ENCODE assay signal across 12 cellular contexts in genomic region chr2:24402242-24403092, GRCh38. TPM values are rescaled to one million over a fixed set of nuclear protein-coding genes. Genes with fewer than 3 reads are reported as not detected.
A peak's percentile ranks its signal among the peaks of the same experiment; 100 is the strongest.
DNase-seq lines count a peak whose midpoint lies in the region; ATAC-seq and TF ChIP-seq lines count a peak whose summit lies in the region.
"Had no signal": no experiment of that assay in that cellular context is flagged by ENCODE, and none has a peak within 500 bp of the region (broad histone marks: within the 10 kb centered on the region; RNA-seq: fewer than 3 reads in every experiment).

No MANE protein-coding gene starts in this region.

- peaks cover 3 to 11% (median 8%) of the 10 kb centered on the region in 7 donors for H3K9me3 Mint-ChIP-seq in CD14-positive monocyte
- H3K9me3 Mint-ChIP-seq in activated CD8-positive, alpha-beta memory T cell treated with anti-CD3 and anti-CD28 coated beads, Interleukin-2, amount 10 ng/mL, durations not matched to agents 7 days and 5 days (ENCODE audit: low read depth) = no peaks in the 10 kb centered on the region
- H3K9me3 Mint-ChIP-seq: activated T-helper 1 cell treated with anti-CD3 and anti-CD28 coated beads, Interleukin-12 subunit alpha, Interleukin-12 subunit beta, Interleukin-2, Interleukin-4 antibody, amounts not matched to agents 30 ng/mL and 10 ng/mL and 1 ng/mL, durations not matched to agents 14 hours and 24 hours and 36 hours had no signal

- H4K20me1 ChIP-seq in IMR-90 (ENCODE audit: insufficient read depth, low read length) (no peaks in the 10 kb centered on the region), mammary epithelial cell (ENCODE audit: insufficient read depth, low read length) (no peaks in the 10 kb centered on the region)

- no peaks in the 10 kb centered on the region; the same call in 1 of the 2 replicates for H3K4me1 ChIP-seq in IMR-90 (ENCODE audit: control insufficient read depth, insufficient read depth, low read length)
- H3K4me1 ChIP-seq in mammary epithelial cell (ENCODE audit: insufficient read depth, low read length) = peaks cover 12% of the 10 kb centered on the region
- H3K4me1 ChIP-seq in sigmoid colon = peaks cover 0 to 22% (median 8%) of the 10 kb centered on the region in 4 donors

- H3K9ac ChIP-seq in IMR-90 (ENCODE audit: low read depth, low read length) (no peak overlapping the region), mammary epithelial cell (ENCODE audit: insufficient read depth, low read length) (no peak overlapping the region)

- H3K4me3 ChIP-seq in IMR-90 (ENCODE audit: insufficient read depth, low read depth, low read length) (peak overlapping the region; percentile 18; the same call in 1 of the 2 replicates), mammary epithelial cell (replicated peaks in 1 of 3; ENCODE audit: insufficient read depth in 1 of 3, low read depth in 2 of 3, low read length in 3 of 3) (no peak overlapping the region), sigmoid colon (peak overlapping the region in 3 of 4 donors; percentile 33 to 48 (median 44))

- peaks cover 0 to 2% of the 10 kb centered on the region in 2 donors for H3K36me3 Mint-ChIP-seq in CD14-positive monocyte
- H3K36me3 Mint-ChIP-seq in activated CD8-positive, alpha-beta memory T cell treated with anti-CD3 and anti-CD28 coated beads, Interleukin-2, amount 10 ng/mL, durations not matched to agents 7 days and 5 days = no peaks in the 10 kb centered on the region

- H3K4me1 Mint-ChIP-seq in CD14-positive monocyte = peaks cover 2% of the 10 kb centered on the region
- H3K4me1 Mint-ChIP-seq in activated CD8-positive, alpha-beta memory T cell treated with anti-CD3 and anti-CD28 coated beads, Interleukin-2, amount 10 ng/mL, durations not matched to agents 7 days and 5 days = peaks cover 13% of the 10 kb centered on the region

- 12% methylated on average over 20 of the region's 37 CpGs; no CpG with 5 or more reads in 1 of the 2 experiments for WGBS in IMR-90 (ENCODE audit: extremely low coverage in 2 of 2, insufficient read length in 1 of 2), 2 experiments
- 44% methylated on average over 24 of the region's 37 CpGs for WGBS in mammary epithelial cell (ENCODE audit: low coverage, missing lambda C conversion rate)
- WGBS in sigmoid colon, 2 donors = 23 to 39% methylated on average over 37 of the region's 37 CpGs

- H2BK120ac ChIP-seq in IMR-90 (ENCODE audit: low read depth, low read length) = no peak overlapping the region

- DNase-seq in IMR-90 (no peak), mammary epithelial cell (no peak), left colon (peak in 1 of 2 donors; percentile 28), sigmoid colon (no peak), NCI-H2107 treated with DMSO at 0.1 percent for 48 hours (lab: John Stamatoyannopoulos, UW; ENCODE audit: unreplicated experiment) (no peak), CD14-positive monocyte (ENCODE audit: low spot score) (no peak)
- DNase-seq in activated effector memory CD4-positive, alpha-beta T cell treated with anti-CD3 and anti-CD28 coated beads, Interleukin-2, amount 50 U/mL, for 16 hours = no peak
- no peak for DNase-seq in activated CD8-positive, alpha-beta memory T cell treated with anti-CD3 and anti-CD28 coated beads, Interleukin-2, amount 10 ng/mL, durations not matched to agents 7 days and 5 days
- DNase-seq: activated CD4-positive, alpha-beta T cell treated with anti-CD3 and anti-CD28 coated beads for 36 hours; NCI-H1105 had no signal

- no peak overlapping the region for H2AK5ac ChIP-seq in IMR-90 (ENCODE audit: low read depth, low read length)

- H4K5ac ChIP-seq in IMR-90 (ENCODE audit: low read depth, low read length) = no peak overlapping the region

- TF ChIP-seq EP300 in sigmoid colon (IDR thresholded peaks at IDR 0.05) = no peak

- no peaks in the 10 kb centered on the region for H3K79me2 ChIP-seq in mammary epithelial cell (ENCODE audit: insufficient read depth, low read length)

- no peak overlapping the region for H2AK9ac ChIP-seq in IMR-90 (replicated peaks; ENCODE audit: low read depth, low read length, poor library complexity)

- no peak overlapping the region for H3K4ac ChIP-seq in IMR-90 (ENCODE audit: low read depth, low read length)

- dilution Hi-C loops in IMR-90 (cut with HindIII; ENCODE audit: low sequenced_read_pairs, unreplicated experiment) (no loop called here), mammary epithelial cell (cut with HindIII; ENCODE audit: low sequenced_read_pairs) (no loop called here)

- H3K56ac ChIP-seq in IMR-90 (ENCODE audit: extremely low read depth, insufficient read depth, low read length) = no peak overlapping the region

- POLR2A ChIA-PET in IMR-90 (lab: Charles Lee; ENCODE audit: unreplicated experiment) = no interaction called here

- no peaks in the 10 kb centered on the region for H3K36me3 ChIP-seq in IMR-90 (ENCODE audit: control insufficient read depth, insufficient read depth, low read length)
- no peaks in the 10 kb centered on the region for H3K36me3 ChIP-seq in mammary epithelial cell (ENCODE audit: insufficient read depth, low read length)
- no peaks in the 10 kb centered on the region for H3K36me3 ChIP-seq in sigmoid colon

- peak overlapping the region in 1 of 2 donors; percentile 44 for H3K4me3 Mint-ChIP-seq in CD14-positive monocyte
- H3K4me3 Mint-ChIP-seq in activated CD8-positive, alpha-beta memory T cell treated with anti-CD3 and anti-CD28 coated beads, Interleukin-2, amount 10 ng/mL, durations not matched to agents 7 days and 5 days = no peak overlapping the region
- H3K4me3 Mint-ChIP-seq: activated CD4-positive, alpha-beta T cell treated with anti-CD3 and anti-CD28 coated beads for 36 hours; activated T-helper 1 cell treated with anti-CD3 and anti-CD28 coated beads, Interleukin-12 subunit alpha, Interleukin-12 subunit beta, Interleukin-2, Interleukin-4 antibody, amounts not matched to agents 30 ng/mL and 10 ng/mL and 1 ng/mL, durations not matched to agents 14 hours and 24 hours and 36 hours had no signal

- peak overlapping the region; percentile 74 for H2AFZ ChIP-seq in IMR-90 (replicated peaks; ENCODE audit: low read length, poor library complexity)
- H2AFZ ChIP-seq in mammary epithelial cell (ENCODE audit: low read depth, low read length) = peak overlapping the region; percentile 44

- no peak overlapping the region for H2BK5ac ChIP-seq in IMR-90 (ENCODE audit: low read depth, low read length, poor library complexity, severe bottlenecking)

- BruUV-seq in IMR-90 (replicated peaks; lab: Mats Ljungman, UMichigan) (no TSS peak), mammary epithelial cell (replicated peaks; lab: Mats Ljungman, UMichigan) (no TSS peak)

- TF ChIP-seq CTCF in IMR-90 (conservative IDR thresholded peaks at IDR 0.05; ENCODE audit: low read depth, low read length) = no peak
- no peak for TF ChIP-seq CTCF in mammary epithelial cell (conservative IDR thresholded peaks at IDR 0.05 in 1 of 2, IDR thresholded peaks at IDR 0.05 in 1 of 2; ENCODE audit: extremely low read depth in 1 of 2, insufficient read depth in 1 of 2, low read depth in 1 of 2, low read length in 2 of 2)
- no peak for TF ChIP-seq CTCF in sigmoid colon (IDR thresholded peaks at IDR 0.05)
- TF ChIP-seq CTCF in CD14-positive monocyte (IDR thresholded peaks at IDR 0.05) = no peak

- no peaks in the 10 kb centered on the region for H3K9me1 ChIP-seq in IMR-90 (ENCODE audit: insufficient read depth, low read length)

- H4K8ac ChIP-seq in IMR-90 (ENCODE audit: low read depth in 2 of 2, low read length in 2 of 2) = no peak overlapping the region

- TF ChIP-seq POLR2A in IMR-90 (IDR thresholded peaks at IDR 0.05; ENCODE audit: low read depth, low read length) = no peak
- TF ChIP-seq POLR2A in sigmoid colon (IDR thresholded peaks at IDR 0.05) = no peak

- H3K9me3 ChIP-seq in IMR-90 (ENCODE audit: control insufficient read depth, insufficient read depth, low read length) (peaks cover 3% of the 10 kb centered on the region; the same call in 1 of the 2 replicates), mammary epithelial cell (replicated peaks; ENCODE audit: insufficient read depth, low read length) (no peaks in the 10 kb centered on the region), sigmoid colon (no peaks in the 10 kb centered on the region)

- H3K4me2 ChIP-seq in IMR-90 (ENCODE audit: low read depth, low read length) (peak overlapping the region; percentile 20; the same call in 1 of the 2 replicates), mammary epithelial cell (ENCODE audit: insufficient read depth, low read depth, low read length) (peak overlapping the region; percentile 16)

- ATAC-seq in IMR-90 (ENCODE audit: low read depth) = peak; percentile 47
- ATAC-seq in left colon = peak; percentile 70
- ATAC-seq in activated CD8-positive, alpha-beta memory T cell treated with anti-CD3 and anti-CD28 coated beads, Interleukin-2, amount 10 ng/mL, durations not matched to agents 7 days and 5 days = no peak

- CTCF ChIA-PET in IMR-90 (lab: Yijun Ruan, JAX) = no interaction called here
- CTCF ChIA-PET in mammary epithelial cell (lab: Charles Lee; ENCODE audit: low non-redundant PET) = no interaction called here
- CTCF ChIA-PET in activated CD8-positive, alpha-beta memory T cell treated with anti-CD3 and anti-CD28 coated beads, Interleukin-2, amount 10 ng/mL, durations not matched to agents 7 days and 5 days (lab: Charles Lee) = interaction anchor here (0.8 kb wide), 1 partner anchor 421 kb away, joined by 3 read pairs; no protein-coding TSS in a partner anchor

- in situ Hi-C loops in IMR-90 (cut with MboI; ENCODE audit: low sequenced_read_pairs) = loop anchor here (25.0 kb wide), 1 partner anchor 735 kb away; no protein-coding TSS in a partner anchor
- in situ Hi-C loops in mammary epithelial cell (cut with MboI; ENCODE audit: low sequenced_read_pairs in 2 of 2) = loop anchor here in 1 of 2 donors (25.0 kb wide), 1 partner anchor 735 kb away; no protein-coding TSS in a partner anchor

- H2BK15ac ChIP-seq in IMR-90 (ENCODE audit: low read depth, low read length) = no peak overlapping the region

- intact Hi-C loops in IMR-90 (cut with micrococcal nuclease) (no loop called here), mammary epithelial cell (cut with micrococcal nuclease) (no loop called here), left colon (cut with DNase I, micrococcal nuclease) (loop anchor here in 1 of 2 donors (10.0 kb wide), 1 partner anchor 422 kb away; no protein-coding TSS in a partner anchor), sigmoid colon (cut with DNase I) (no loop called here), CD14-positive monocyte (cut with micrococcal nuclease) (no loop called here)

- H4K91ac ChIP-seq in IMR-90 (ENCODE audit: insufficient read depth, low read depth, low read length) = no peak overlapping the region

- TF ChIP-seq RAD21 in IMR-90 (IDR thresholded peaks at IDR 0.05; ENCODE audit: low read length) = no peak

- H3K27me3 ChIP-seq in IMR-90 (ENCODE audit: control insufficient read depth, insufficient read depth, low read length) = peaks cover 10% of the 10 kb centered on the region
- H3K27me3 ChIP-seq in mammary epithelial cell (ENCODE audit: insufficient read depth, low read length) = no peaks in the 10 kb centered on the region
- peaks cover 4 to 19% (median 4%) of the 10 kb centered on the region in 3 donors for H3K27me3 ChIP-seq in sigmoid colon

- no peaks in the 10 kb centered on the region for H3K79me1 ChIP-seq in IMR-90 (ENCODE audit: low read depth in 1 of 2, low read length in 2 of 2)

- peaks cover 23 to 39% (median 28%) of the 10 kb centered on the region in 3 donors for H3K27me3 Mint-ChIP-seq in CD14-positive monocyte (ENCODE audit: low read depth in 3 of 3)
- H3K27me3 Mint-ChIP-seq in activated CD8-positive, alpha-beta memory T cell treated with anti-CD3 and anti-CD28 coated beads, Interleukin-2, amount 10 ng/mL, durations not matched to agents 7 days and 5 days = peaks cover 12% of the 10 kb centered on the region

- H3K27ac Mint-ChIP-seq in CD14-positive monocyte = peak overlapping the region in 1 of 7 donors; percentile 50
- no peak overlapping the region for H3K27ac Mint-ChIP-seq in activated CD8-positive, alpha-beta memory T cell treated with anti-CD3 and anti-CD28 coated beads, Interleukin-2, amount 10 ng/mL, durations not matched to agents 7 days and 5 days
- H3K27ac Mint-ChIP-seq: activated CD4-positive, alpha-beta T cell treated with anti-CD3 and anti-CD28 coated beads for 36 hours; activated T-helper 1 cell treated with anti-CD3 and anti-CD28 coated beads, Interleukin-12 subunit alpha, Interleukin-12 subunit beta, Interleukin-2, Interleukin-4 antibody, amounts not matched to agents 30 ng/mL and 10 ng/mL and 1 ng/mL, durations not matched to agents 14 hours and 24 hours and 36 hours had no signal

- H3K23ac ChIP-seq in IMR-90 (ENCODE audit: low read depth, low read length) = no peak overlapping the region

- no peak overlapping the region for H3K14ac ChIP-seq in IMR-90 (replicated peaks; ENCODE audit: low read depth, low read length)

- no peak overlapping the region for H3K27ac ChIP-seq in IMR-90 (ENCODE audit: insufficient read depth, low read length)
- no peak overlapping the region for H3K27ac ChIP-seq in mammary epithelial cell (ENCODE audit: insufficient read depth, low read depth, low read length)
- peak overlapping the region in 1 of 4 donors; percentile 16 for H3K27ac ChIP-seq in sigmoid colon
- H3K27ac ChIP-seq: C4-2B had no signal

- no peak overlapping the region for H2BK20ac ChIP-seq in IMR-90 (ENCODE audit: low read depth, low read length)

- H3K18ac ChIP-seq in IMR-90 (ENCODE audit: low read depth, low read length) = no peak overlapping the region

RNA-seq across cellular contexts. Expression of gene ITSN2, which starts 42.1 kb away (rescaled TPM):
- total RNA-seq in IMR-90 (2012; rRNA removed) = 17.2 and 23.3 TPM in 2 replicates
- 8.4 and 10.7 TPM in 2 replicates for polyA plus RNA-seq in IMR-90 (2012; rRNA removed)
- polyA plus RNA-seq in IMR-90 (2012; cell fraction: cytosol; rRNA removed) = 3.6 and 3.9 TPM in 2 replicates
- 15.6 and 47.7 TPM in 2 replicates for polyA plus RNA-seq in IMR-90 (2012; cell fraction: nucleus; rRNA removed; ENCODE audit: low replicate concordance)
- total RNA-seq in mammary epithelial cell = 10 to 100 TPM; 27.8 to 34.2 TPM
- polyA plus RNA-seq in mammary epithelial cell = 14.1 TPM
- polyA minus RNA-seq in mammary epithelial cell = 12.8 TPM
- total RNA-seq in left colon = 10 to 100 TPM; 52.6 to 54.6 TPM
- 10 to 100 TPM; 56.0 to 73.6 (median 58.1) TPM for total RNA-seq in sigmoid colon
- polyA plus RNA-seq in sigmoid colon = 10 to 100 TPM; 19.2 to 27.0 (median 19.7) TPM
- 10 to 100 TPM; 26.0 to 40.4 TPM for polyA plus RNA-seq in CD14-positive monocyte
- 10 to 100 TPM; 72.0 to 77.2 TPM for total RNA-seq in activated CD8-positive, alpha-beta memory T cell treated with anti-CD3 and anti-CD28 coated beads, Interleukin-2, amount 10 ng/mL, durations not matched to agents 7 days and 5 days

Comparison
In these comparisons a context has a peak if more than half of its experiments do, and no peak if none do; other contexts are left out.
1. H3K4me3 ChIP-seq: peak in IMR-90 (single experiment) and sigmoid colon (3 of 4); none in mammary epithelial cell (0 of 3).